In the genomic region with DNA sequence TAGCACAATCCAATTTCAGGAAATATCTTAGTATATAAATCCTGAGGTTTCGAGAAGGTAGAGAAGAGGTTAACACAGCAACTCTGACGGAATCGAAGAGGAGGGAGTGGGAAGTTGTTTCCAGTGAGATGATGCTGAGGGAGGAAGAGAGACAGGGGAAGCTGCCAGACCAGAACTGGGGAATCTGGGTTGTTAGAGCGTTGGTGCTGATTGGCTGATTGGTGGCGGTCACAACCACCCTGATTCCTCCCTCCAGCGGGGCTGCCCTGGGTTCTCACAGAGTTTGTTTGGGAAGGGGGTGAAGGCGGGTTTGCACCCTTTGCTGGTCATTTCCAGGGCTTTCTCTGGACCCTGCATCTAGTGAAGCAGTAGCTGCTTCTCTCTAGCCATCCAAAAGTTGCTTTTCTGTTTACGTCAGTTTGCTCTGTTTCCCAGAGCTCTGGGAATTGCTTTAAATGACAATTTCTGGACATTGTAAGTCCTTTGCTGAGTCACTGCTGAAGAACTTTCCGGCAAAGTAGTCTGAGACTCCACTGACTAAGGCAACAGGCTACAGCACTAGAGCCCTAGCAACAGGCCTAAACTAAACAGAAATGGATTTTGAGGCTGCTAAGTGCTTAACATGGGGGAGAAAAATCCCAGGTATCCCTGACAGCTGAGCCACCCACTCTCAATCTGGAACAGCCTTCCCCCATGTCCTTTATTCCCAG, we compare ENCODE assay signal across 8 cellular contexts.
DNase-seq lines count a peak whose midpoint lies in the region; ATAC-seq and TF ChIP-seq lines count a peak whose summit lies in the region.
"Had no signal": no experiment of that assay in that cellular context is flagged by ENCODE, and none has a peak within 500 bp of the region (broad histone marks: within the 10 kb centered on the region; RNA-seq: fewer than 3 reads in every experiment).

No MANE protein-coding gene starts in this region.

- H3K4me1 ChIP-seq in esophagus muscularis mucosa (peaks cover 7 to 35% (median 29%) of the 10 kb centered on the region in 4 donors), uterus (peaks cover 4 to 22% of the 10 kb centered on the region in 2 donors)

- peaks cover 30% of the 10 kb centered on the region for H3K4me1 Mint-ChIP-seq in mesothelial cell of epicardium

- peaks cover 11% of the 10 kb centered on the region for H3K27me3 Mint-ChIP-seq in mesothelial cell of epicardium (ENCODE audit: low read depth)

- H3K4me3 Mint-ChIP-seq in mesothelial cell of epicardium: no peak overlapping the region

- H3K27me3 ChIP-seq in esophagus muscularis mucosa: no peaks in the 10 kb centered on the region
- no peaks in the 10 kb centered on the region for H3K27me3 ChIP-seq in uterus

- DNase-seq in RPMI7951 (ENCODE audit: low read depth) (peak; percentile 57), esophagus muscularis mucosa (ENCODE audit: extremely low spot score) (peak; percentile 82), mesothelial cell of epicardium (ENCODE audit: low spot score in 2 of 2, unreplicated experiment in 2 of 2) (no peak), uterus (peak; percentile 52 to 54), LoVo (ENCODE audit: low spot score) (no peak), cortex of kidney (lab: John Stamatoyannopoulos, UW) (no peak)
- DNase-seq: NCI-H82 had no signal

- H3K27ac ChIP-seq in esophagus muscularis mucosa (replicated peaks in 1 of 4) (peak overlapping the region; percentile 72 to 82 (median 80)), uterus (peak overlapping the region; percentile 77 to 86)

- peak overlapping the region; percentile 82 for H3K27ac Mint-ChIP-seq in mesothelial cell of epicardium

- H3K4me3 ChIP-seq in esophagus muscularis mucosa (peak overlapping the region in 3 of 4 donors; percentile 35 to 39 (median 35)), uterus (no peak overlapping the region)

- TF ChIP-seq POLR2A in esophagus muscularis mucosa (IDR thresholded peaks at IDR 0.05; ENCODE audit: low read depth): no peak
- TF ChIP-seq POLR2A in uterus (IDR thresholded peaks at IDR 0.05): no peak

- no peaks in the 10 kb centered on the region for H3K36me3 Mint-ChIP-seq in mesothelial cell of epicardium

- 27% methylated on average over 9 of the region's 9 CpGs for WGBS in esophagus muscularis mucosa

- H3K9me3 ChIP-seq in esophagus muscularis mucosa (no peaks in the 10 kb centered on the region), uterus (no peaks in the 10 kb centered on the region)

- H3K9me3 Mint-ChIP-seq in mesothelial cell of epicardium: no peaks in the 10 kb centered on the region

- no peak for TF ChIP-seq EP300 in esophagus muscularis mucosa (IDR thresholded peaks at IDR 0.05)

- TF ChIP-seq CTCF in esophagus muscularis mucosa (IDR thresholded peaks at IDR 0.05) (no peak), mesothelial cell of epicardium (IDR thresholded peaks at IDR 0.05; ENCODE audit: unreplicated experiment) (no peak), uterus (IDR thresholded peaks at IDR 0.05) (no peak)

- intact Hi-C loops in esophagus muscularis mucosa (cut with DNase I) (no loop called here), uterus (cut with DNase I; ENCODE audit: low total_unique reads) (no loop called here)

- no peak for ATAC-seq in GM19455 (IDR thresholded peaks at IDR 0.05; ENCODE audit: unreplicated experiment)

- H3K36me3 ChIP-seq in esophagus muscularis mucosa (no peaks in the 10 kb centered on the region), uterus (no peaks in the 10 kb centered on the region)

Comparison
In these comparisons a context has a peak if more than half of its experiments do, and no peak if none do; other contexts are left out.
1. DNase-seq: peak in RPMI7951 (single experiment), esophagus muscularis mucosa (single experiment) and uterus (2 of 2); none in mesothelial cell of epicardium (0 of 2), LoVo (single experiment) and cortex of kidney (single experiment).
2. H3K4me3 ChIP-seq: peak in esophagus muscularis mucosa (3 of 4); none in uterus (0 of 2).